ENCODE assay signal across 23 cellular contexts in genomic region chr13:35731471-35731870, GRCh38.
"Had no signal": no experiment of that assay in that cellular context is flagged by ENCODE, and none has a peak within 500 bp of the region (broad histone marks: within the 10 kb centered on the region; RNA-seq: fewer than 3 reads in every experiment).

No MANE protein-coding gene starts in this region.

- H3K4me1 ChIP-seq: SJSA1 had no signal

- H3K27me3 ChIP-seq: SJSA1 had no signal

- H3K4me3 ChIP-seq: SJSA1, SK-N-MC had no signal

- DNase-seq: KBM-7, MV-4-11, NCI-H1048, NCI-H1105, NCI-H1417, NCI-H1436 treated with DMSO at 0.1 percent for 48 hours, NCI-H1694, NCI-H187 treated with DMSO at 0.1 percent for 48 hours, NCI-H2029 treated with DMSO at 0.1 percent for 48 hours, NCI-H2107, NCI-H2227 treated with DMSO at 0.1 percent for 48 hours, NCI-H446, NCI-H510A, NCI-H524 treated with DMSO at 0.1 percent for 48 hours, NCI-H69, NCI-H774, Right ventricle myocardium superior, RPMI8226, SIG-M5 had no signal

- FAIRE-seq: RCC 7860 had no signal

- H3K9me3 ChIP-seq: SJSA1 had no signal

- H3K36me3 ChIP-seq: SJSA1 had no signal

- H3K27ac ChIP-seq: HL-60, SJSA1, SK-N-MC had no signal
